3 cellular contexts compared by ENCODE assay signal in genomic region chr7:67248364-67248763, GRCh38.
DNase-seq lines count a peak whose midpoint lies in the region; ATAC-seq and TF ChIP-seq lines count a peak whose summit lies in the region.
"Not testable (repeated sequence)": the region's sequence is repeated elsewhere in the genome, so short reads cannot be mapped to it uniquely, and the experiment has no call there.

No MANE protein-coding gene starts in this region.

- not testable (repeated sequence) for H3K23me2 ChIP-seq in H9 (ENCODE audit: insufficient read length, low read depth, low read length, poor library complexity, severe bottlenecking)

- not testable (repeated sequence) for H4K5ac ChIP-seq in H9 (ENCODE audit: insufficient read length, low read depth, low read length)

- not testable (repeated sequence) for TF ChIP-seq CTCF in GM23338 (conservative IDR thresholded peaks at IDR 0.05; ENCODE audit: low read depth in 2 of 2); H9 (conservative IDR thresholded peaks at IDR 0.05); WTC11 (IDR thresholded peaks at IDR 0.05)

- not testable (repeated sequence) for H3K56ac ChIP-seq in H9 (ENCODE audit: insufficient read length, low read depth, low read length)

- not testable (repeated sequence) for H2AFZ ChIP-seq in GM23338; H9 (ENCODE audit: low read length)

- not testable (repeated sequence) for H4K20me1 ChIP-seq in GM23338 (replicated peaks; ENCODE audit: insufficient read depth); H9 (ENCODE audit: control insufficient read depth, insufficient read depth, insufficient read length)

- not testable (repeated sequence) for H3F3A ChIP-seq in GM23338 (replicated peaks; ENCODE audit: low read depth)

- H3K4me1 Mint-ChIP-seq in GM23338 (peaks cover 11% of the 10 kb centered on the region), H9 (peaks cover 9 to 13% of the 10 kb centered on the region in 2 experiments), WTC11 (peaks cover 16% of the 10 kb centered on the region)

- not testable (repeated sequence) for H3K9me3 ChIP-seq in H9 (ENCODE audit: control insufficient read depth, low read depth, low read length)

- not testable (repeated sequence) for H3K4me3 Mint-ChIP-seq in GM23338, H9, WTC11

- H4K91ac ChIP-seq in H9 (ENCODE audit: insufficient read length, low read depth, low read length): not testable (repeated sequence)

- H2BK120ac ChIP-seq in H9 (ENCODE audit: low read depth, low read length, poor library complexity, severe bottlenecking): not testable (repeated sequence)

- not testable (repeated sequence) for H2BK12ac ChIP-seq in H9 (ENCODE audit: insufficient read length, low read depth, low read length)

- not testable (repeated sequence) for H2BK5ac ChIP-seq in H9 (ENCODE audit: insufficient read length, low read length)

- H3K23ac ChIP-seq in H9 (ENCODE audit: insufficient read length, low read depth, low read length): not testable (repeated sequence)

- H3K14ac ChIP-seq in H9 (ENCODE audit: insufficient read depth, low read length): not testable (repeated sequence)

- not testable (repeated sequence) for H2BK20ac ChIP-seq in H9 (ENCODE audit: low read depth, low read length, poor library complexity, severe bottlenecking)

- POLR2A ChIA-PET in WTC11 (lab: Charles Lee): interaction anchor here (0.6 kb wide), 1 partner anchor 1176 kb away, joined by 5 read pairs; no protein-coding TSS in a partner anchor

- H3K4me1 ChIP-seq in GM23338 (ENCODE audit: insufficient read depth); H9 (ENCODE audit: insufficient read depth, low read length): not testable (repeated sequence)

- H3K9me2 ChIP-seq in GM23338 (ENCODE audit: insufficient read depth): not testable (repeated sequence)

- H3K4me2 ChIP-seq in GM23338: 0 out of 2 replicates have a peak overlapping the region, but pooled peaks have one; percentile 17
- H3K4me2 ChIP-seq in H9 (ENCODE audit: insufficient read depth, insufficient read length, low read length): not testable (repeated sequence)

- peak; percentile 58 for ATAC-seq in GM23338
- ATAC-seq in WTC11: peak; percentile 72

- not testable (repeated sequence) for H3K27me3 ChIP-seq in GM23338 (ENCODE audit: insufficient read depth); H9 (ENCODE audit: insufficient read depth, low read length)

- not testable (repeated sequence) for H4K8ac ChIP-seq in H9 (replicated peaks; ENCODE audit: insufficient read length, low read depth, low read length)

- peaks cover 17% of the 10 kb centered on the region for H3K9me3 Mint-ChIP-seq in GM23338
- peaks cover 16 to 19% of the 10 kb centered on the region in 2 experiments for H3K9me3 Mint-ChIP-seq in H9
- H3K9me3 Mint-ChIP-seq in WTC11: peaks cover 18% of the 10 kb centered on the region

- not testable (repeated sequence) for H3K27ac Mint-ChIP-seq in GM23338, WTC11
- H3K27ac Mint-ChIP-seq in H9: peak overlapping the region in 2 of 3 experiments; percentile 24 to 85; a peak in 2 of 7 replicates

- H3K27ac ChIP-seq in GM23338 (ENCODE audit: low read depth): peak overlapping the region; percentile 69; the same call in 1 of the 2 replicates
- not testable (repeated sequence) for H3K27ac ChIP-seq in H9 (ENCODE audit: insufficient read length, low read depth, low read length)

- not testable (repeated sequence) for H2BK15ac ChIP-seq in H9 (ENCODE audit: low read depth, low read length)

- H3K36me3 Mint-ChIP-seq in GM23338 (ENCODE audit: low read depth) (peaks cover 25% of the 10 kb centered on the region), H9 (ENCODE audit: insufficient read depth in 1 of 3, low read depth in 3 of 3) (peaks cover 8 to 19% (median 18%) of the 10 kb centered on the region in 3 experiments), WTC11 (peaks cover 15% of the 10 kb centered on the region)

- H3T11ph ChIP-seq in H9 (ENCODE audit: low read length): not testable (repeated sequence)

- not testable (repeated sequence) for H3K27me3 Mint-ChIP-seq in GM23338 (ENCODE audit: insufficient read depth, low read depth, poor library complexity); H9 (ENCODE audit: low read depth); WTC11 (ENCODE audit: low read depth)

- not testable (repeated sequence) for H3K9ac ChIP-seq in H9 (ENCODE audit: extremely low read depth, insufficient read length, low read length)

- not testable (repeated sequence) for H3K18ac ChIP-seq in H9 (ENCODE audit: insufficient read length, low read depth, low read length)

- not testable (repeated sequence) for H3K4ac ChIP-seq in H9 (ENCODE audit: low read depth, low read length)

- not testable (repeated sequence) for H3K79me1 ChIP-seq in H9 (ENCODE audit: insufficient read depth, low read depth, low read length, poor library complexity, severe bottlenecking)

- DNase-seq in GM23338 (ENCODE audit: low spot score); H9; WTC11 (ENCODE audit: low spot score): not testable (repeated sequence)

- H3K36me3 ChIP-seq in GM23338 (ENCODE audit: insufficient read depth): not testable (repeated sequence)

- H3K4me3 ChIP-seq in GM23338: not testable (repeated sequence)

- no CpG with 5 or more reads among the region's 5 CpGs for WGBS in H9 (ENCODE audit: extremely low coverage, insufficient read length, low lambda C conversion rate)

- H3K79me2 ChIP-seq in GM23338 (replicated peaks; ENCODE audit: insufficient read depth); H9 (ENCODE audit: insufficient read depth, low read length): not testable (repeated sequence)

- CTCF ChIA-PET in WTC11 (lab: Charles Lee): not testable (repeated sequence)

- not testable (repeated sequence) for H2AK5ac ChIP-seq in H9 (ENCODE audit: insufficient read length, low read length)
